18 cellular contexts compared by ENCODE assay signal in genomic region chr1:197453376-197454058, GRCh38.
A peak's percentile ranks its signal among the peaks of the same experiment; 100 is the strongest.
DNase-seq lines count a peak whose midpoint lies in the region; ATAC-seq, FAIRE-seq and TF ChIP-seq lines count a peak whose summit lies in the region.
"Had no signal": no experiment of that assay in that cellular context is flagged by ENCODE, and none has a peak within 500 bp of the region (broad histone marks: within the 10 kb centered on the region; RNA-seq: fewer than 3 reads in every experiment).

No MANE protein-coding gene starts in this region.

- no peaks in the 10 kb centered on the region for H3K36me3 Mint-ChIP-seq in activated naive CD8-positive, alpha-beta T cell treated with anti-CD3 and anti-CD28 coated beads for 36 hours
- H3K36me3 Mint-ChIP-seq: CD14-positive monocyte; CD8-positive, alpha-beta T cell had no signal

- ATAC-seq in pancreas (no peak), GM21717 (IDR thresholded peaks at IDR 0.05; ENCODE audit: unreplicated experiment) (no peak)
- ATAC-seq: A549; CD8-positive, alpha-beta T cell had no signal

- peak; percentile 44 for DNase-seq in AG10803 (ENCODE audit: low read depth)
- no peak for DNase-seq in RCC 7860 (ENCODE audit: low spot score)
- no peak for DNase-seq in pancreas
- DNase-seq in activated naive CD8-positive, alpha-beta T cell treated with anti-CD3 and anti-CD28 coated beads for 36 hours = no peak
- DNase-seq in activated CD4-positive, alpha-beta T cell treated with anti-CD3 and anti-CD28 coated beads for 48 hours = no peak
- no peak for DNase-seq in NCI-H2196 (lab: John Stamatoyannopoulos, UW; ENCODE audit: unreplicated experiment)
- DNase-seq: CD8-positive, alpha-beta T cell; COR-L47; DMS153; DMS79 treated with DMSO at 0.1 percent for 48 hours; EL; GDM1; GM23248; H7 had no signal

- no peaks in the 10 kb centered on the region for H3K4me1 ChIP-seq in pancreas
- H3K4me1 ChIP-seq: A549 had no signal

- intact Hi-C loops in pancreas (cut with DNase I) = no loop called here

- H3K9me3 Mint-ChIP-seq in activated naive CD8-positive, alpha-beta T cell treated with anti-CD3 and anti-CD28 coated beads for 36 hours = no peaks in the 10 kb centered on the region
- H3K9me3 Mint-ChIP-seq: CD14-positive monocyte; CD8-positive, alpha-beta T cell had no signal

- H3K27ac Mint-ChIP-seq in activated naive CD8-positive, alpha-beta T cell treated with anti-CD3 and anti-CD28 coated beads for 36 hours = no peak overlapping the region
- H3K27ac Mint-ChIP-seq: CD14-positive monocyte; CD8-positive, alpha-beta T cell had no signal

- no peak overlapping the region for H3K4me3 Mint-ChIP-seq in activated naive CD8-positive, alpha-beta T cell treated with anti-CD3 and anti-CD28 coated beads for 36 hours
- H3K4me3 Mint-ChIP-seq: CD14-positive monocyte; CD8-positive, alpha-beta T cell had no signal

- peaks cover under 1% of the 10 kb centered on the region for H3K4me1 Mint-ChIP-seq in activated naive CD8-positive, alpha-beta T cell treated with anti-CD3 and anti-CD28 coated beads for 36 hours
- H3K4me1 Mint-ChIP-seq: CD14-positive monocyte had no signal

- no peak overlapping the region for H3K4me3 ChIP-seq in AG10803 (ENCODE audit: low read length)
- no peak overlapping the region for H3K4me3 ChIP-seq in pancreas
- H3K4me3 ChIP-seq: A549, GM23248 had no signal

- H3K27me3 ChIP-seq in pancreas = no peaks in the 10 kb centered on the region

- no peaks in the 10 kb centered on the region for H3K9me3 ChIP-seq in pancreas
- H3K9me3 ChIP-seq: A549 had no signal

- H3K27ac ChIP-seq in pancreas = no peak overlapping the region
- H3K27ac ChIP-seq: A549, GM23248 had no signal

- H3K36me3 ChIP-seq in pancreas = no peaks in the 10 kb centered on the region

- FAIRE-seq in RCC 7860 (lab: Jason Lieb, UNC) (peak; percentile 85), endometrium (lab: Jason Lieb, UNC) (peak; percentile 84), pancreas (lab: Jason Lieb, UNC) (peak; percentile 98)
- FAIRE-seq: A549 had no signal

- WGBS in pancreas, 2 donors = 92 to 97% methylated on average over 1 of the region's 1 CpG

- TF ChIP-seq CTCF in AG10803 (conservative IDR thresholded peaks at IDR 0.05; ENCODE audit: low read length) (no peak), pancreas (IDR thresholded peaks at IDR 0.05) (no peak)

- H3K27me3 Mint-ChIP-seq in activated naive CD8-positive, alpha-beta T cell treated with anti-CD3 and anti-CD28 coated beads for 36 hours = no peaks in the 10 kb centered on the region
